ENCODE assay signal across 8 cellular contexts in genomic region chr19:40690050-40690698, GRCh38. TPM values are rescaled to one million over a fixed set of nuclear protein-coding genes. Genes with fewer than 3 reads are reported as not detected.
DNase-seq lines count a peak whose midpoint lies in the region; ATAC-seq and TF ChIP-seq lines count a peak whose summit lies in the region.

NUMBL (minus strand) TSS chr19:40690651; CDS start chr19:40690483, 168 bp downstream.

- H3K9me3 Mint-ChIP-seq in CD4-positive, alpha-beta memory T cell: no peaks in the 10 kb centered on the region

- DNase-seq in CD4-positive, alpha-beta memory T cell: no peak
- DNase-seq in HT1080 (ENCODE audit: low read depth): no peak
- DNase-seq in mammary epithelial cell: no peak
- DNase-seq in lower lobe of right lung: no peak
- DNase-seq in tibial artery: no peak
- no peak for DNase-seq in activated gamma-delta T cell (lab: John Stamatoyannopoulos, UW)

- H3K27ac ChIP-seq in CD4-positive, alpha-beta memory T cell (ENCODE audit: low read depth, low read length): peak within 1 kb of the TSS; percentile 60
- H3K27ac ChIP-seq in mammary epithelial cell (ENCODE audit: insufficient read depth, low read depth, low read length): peak within 1 kb of the TSS; percentile 50
- peak within 1 kb of the TSS; percentile 82 for H3K27ac ChIP-seq in lower lobe of right lung
- H3K27ac ChIP-seq in tibial artery: peak within 1 kb of the TSS; percentile 90 to 95

- POLR2A ChIA-PET in CD4-positive, alpha-beta memory T cell (lab: Charles Lee; ENCODE audit: partially characterized antibody): interaction anchor here (0.7 to 2.0 kb wide), 8 partner anchors 9 to 574 kb away, joined by 3 to 16 read pairs (median 10); partner anchors contain the start of genes ACTMAP, COQ8B, EGLN2 and HNRNPUL1

- H3K4me1 ChIP-seq in CD4-positive, alpha-beta memory T cell (ENCODE audit: insufficient read depth, low read length): peaks cover 8% of the 10 kb centered on the region
- peaks cover 18% of the 10 kb centered on the region for H3K4me1 ChIP-seq in mammary epithelial cell (ENCODE audit: insufficient read depth, low read length)
- H3K4me1 ChIP-seq in lower lobe of right lung: peaks cover 26% of the 10 kb centered on the region
- peaks cover 4 to 44% (median 29%) of the 10 kb centered on the region in 4 donors for H3K4me1 ChIP-seq in tibial artery

- peak within 1 kb of the TSS; percentile 85 to 94 (median 90) for H3K4me3 Mint-ChIP-seq in CD4-positive, alpha-beta memory T cell

- H3K9me3 ChIP-seq in CD4-positive, alpha-beta memory T cell (ENCODE audit: control insufficient read depth in 1 of 2, low read length in 2 of 2): no peaks in the 10 kb centered on the region
- H3K9me3 ChIP-seq in mammary epithelial cell (replicated peaks; ENCODE audit: insufficient read depth, low read length): no peaks in the 10 kb centered on the region
- H3K9me3 ChIP-seq in lower lobe of right lung: no peaks in the 10 kb centered on the region
- no peaks in the 10 kb centered on the region for H3K9me3 ChIP-seq in tibial artery

- dilution Hi-C loops in mammary epithelial cell (cut with HindIII; ENCODE audit: low sequenced_read_pairs): loop anchor here (10.0 kb wide), 1 partner anchor 135 kb away; no protein-coding TSS in a partner anchor

- in situ Hi-C loops in mammary epithelial cell (cut with MboI; ENCODE audit: low sequenced_read_pairs in 2 of 2): no loop called here

- peak within 1 kb of the TSS; percentile 76 for H3K9ac ChIP-seq in mammary epithelial cell (ENCODE audit: insufficient read depth, low read length)

- intact Hi-C loops in CD4-positive, alpha-beta memory T cell (cut with micrococcal nuclease): loop anchor here (1.0 kb wide), 3 partner anchors 25 to 129 kb away; partner anchors contain the start of gene ACTMAP
- intact Hi-C loops in mammary epithelial cell (cut with micrococcal nuclease) (loop anchor here (1.0 to 2.0 kb wide), 2 partner anchors 23 to 25 kb away; no protein-coding TSS in a partner anchor), lower lobe of right lung (cut with DNase I) (no loop called here), tibial artery (cut with DNase I; ENCODE audit: low total_unique reads) (loop anchor here (2.0 kb wide), 3 partner anchors 25 to 61 kb away; partner anchors contain the start of genes ACTMAP and SNRPA)

- CTCF ChIA-PET in CD4-positive, alpha-beta memory T cell (lab: Charles Lee; ENCODE audit: partially characterized antibody): interaction anchor here (0.7 kb wide), 1 partner anchor 63 kb away, joined by 3 read pairs; no protein-coding TSS in a partner anchor
- CTCF ChIA-PET in mammary epithelial cell (lab: Charles Lee; ENCODE audit: low non-redundant PET): no interaction called here

- peaks cover 6 to 13% of the 10 kb centered on the region in 2 donors for H3K36me3 Mint-ChIP-seq in CD4-positive, alpha-beta memory T cell

- no peaks in the 10 kb centered on the region for H3K27me3 ChIP-seq in CD4-positive, alpha-beta memory T cell (ENCODE audit: insufficient read depth, low read length)
- H3K27me3 ChIP-seq in mammary epithelial cell (ENCODE audit: insufficient read depth, low read length) (no peaks in the 10 kb centered on the region), lower lobe of right lung (ENCODE audit: low read depth) (no peaks in the 10 kb centered on the region), tibial artery (no peaks in the 10 kb centered on the region)

- TF ChIP-seq CTCF in mammary epithelial cell (conservative IDR thresholded peaks at IDR 0.05 in 1 of 2, IDR thresholded peaks at IDR 0.05 in 1 of 2; ENCODE audit: extremely low read depth in 1 of 2, insufficient read depth in 1 of 2, low read depth in 1 of 2, low read length in 2 of 2): no peak
- TF ChIP-seq CTCF in lower lobe of right lung (IDR thresholded peaks at IDR 0.05): no peak
- no peak for TF ChIP-seq CTCF in tibial artery (IDR thresholded peaks at IDR 0.05)

- H4K20me1 ChIP-seq in mammary epithelial cell (ENCODE audit: insufficient read depth, low read length): no peaks in the 10 kb centered on the region

- H3K27ac Mint-ChIP-seq in CD4-positive, alpha-beta memory T cell: peak within 1 kb of the TSS; percentile 61 to 97 (median 92)

- H3K4me3 ChIP-seq in CD4-positive, alpha-beta memory T cell (ENCODE audit: low read length in 2 of 2): peak within 1 kb of the TSS; percentile 66 to 73
- H3K4me3 ChIP-seq in mammary epithelial cell (replicated peaks in 1 of 3; ENCODE audit: insufficient read depth in 1 of 3, low read depth in 2 of 3, low read length in 3 of 3) (peak within 1 kb of the TSS; percentile 54 to 61 (median 59)), lower lobe of right lung (peak within 1 kb of the TSS; percentile 64), tibial artery (peak within 1 kb of the TSS; percentile 74 to 86)

- WGBS in mammary epithelial cell (ENCODE audit: low coverage, missing lambda C conversion rate): 0% methylated on average over 2 of the region's 51 CpGs

- H2AFZ ChIP-seq in mammary epithelial cell (ENCODE audit: low read depth, low read length): peak within 1 kb of the TSS; percentile 86

- peak within 1 kb of the TSS; percentile 94 for H3K4me2 ChIP-seq in mammary epithelial cell (ENCODE audit: insufficient read depth, low read depth, low read length)

- peaks cover 2 to 6% (median 4%) of the 10 kb centered on the region in 4 donors for H3K4me1 Mint-ChIP-seq in CD4-positive, alpha-beta memory T cell

- no peaks in the 10 kb centered on the region for H3K27me3 Mint-ChIP-seq in CD4-positive, alpha-beta memory T cell

- no peaks in the 10 kb centered on the region for H3K36me3 ChIP-seq in CD4-positive, alpha-beta memory T cell (ENCODE audit: insufficient read depth, low read length)
- peaks cover 4% of the 10 kb centered on the region for H3K36me3 ChIP-seq in mammary epithelial cell (ENCODE audit: insufficient read depth, low read length)
- H3K36me3 ChIP-seq in lower lobe of right lung: peaks cover 40% of the 10 kb centered on the region
- peaks cover 3 to 52% (median 27%) of the 10 kb centered on the region in 3 donors for H3K36me3 ChIP-seq in tibial artery

- BruUV-seq in mammary epithelial cell (replicated peaks; lab: Mats Ljungman, UMichigan): no TSS peak

- no peak for ATAC-seq in lower lobe of right lung
- no peak for ATAC-seq in GM21515 (IDR thresholded peaks at IDR 0.05; ENCODE audit: unreplicated experiment)
- ATAC-seq in GM19328 (IDR thresholded peaks at IDR 0.05; ENCODE audit: unreplicated experiment): no peak

- peaks cover 17% of the 10 kb centered on the region for H3K79me2 ChIP-seq in mammary epithelial cell (ENCODE audit: insufficient read depth, low read length)

RNA-seq across cellular contexts. Expression of gene NUMBL, which starts in this region (rescaled TPM):
- 10 to 100 TPM; 15.8 to 20.2 TPM for total RNA-seq in CD4-positive, alpha-beta memory T cell
- 1 to 10 TPM in 1 of 2 donors, under 1 TPM in 1; 0.35 to 1.6 TPM for polyA plus RNA-seq in CD4-positive, alpha-beta memory T cell
- 10.9 and 16.4 TPM in 2 replicates for total RNA-seq in HT1080 (2014; rRNA removed; shearing (Covaris generic))
- polyA plus RNA-seq in HT1080 (2015; cell fraction: cytosol; rRNA removed): 32.3 and 33.7 TPM in 2 replicates
- polyA plus RNA-seq in HT1080 (2015; cell fraction: nucleus; rRNA removed): 52.5 and 53.7 TPM in 2 replicates
- total RNA-seq in mammary epithelial cell (10 to 100 TPM; 12.5 to 21.2 TPM), lower lobe of right lung (17.7 TPM)
- 9.3 TPM for polyA plus RNA-seq in mammary epithelial cell
- 15.8 TPM for polyA minus RNA-seq in mammary epithelial cell
